1 cellular context compared by ENCODE assay signal in genomic region chr21:19353271-19353670, GRCh38.
TF ChIP-seq lines count a peak whose summit lies in the region.

No MANE protein-coding gene starts in this region.

TF ChIP-seq in GM23338, 12 proteins besides CTCF, POLR2A, EP300 and RAD21 (continued from another document):
- TF ChIP-seq ZNF462 (CRISPR knock-in tag; IDR thresholded peaks at IDR 0.05) (no peak), STAT1 (IDR thresholded peaks at IDR 0.05; ENCODE audit: unreplicated experiment) (no peak), POLR2AphosphoS5 (IDR thresholded peaks at IDR 0.05; ENCODE audit: low read depth) (no peak), ZNF114 (CRISPR knock-in tag; IDR thresholded peaks at IDR 0.05) (no peak)
